In genomic region chr7:148962515-148962822, GRCh38 we compare ENCODE assay signal across 8 cellular contexts.
DNase-seq lines count a peak whose midpoint lies in the region; ATAC-seq, FAIRE-seq and TF ChIP-seq lines count a peak whose summit lies in the region.

No MANE protein-coding gene starts in this region.

- intact Hi-C loops in activated CD4-positive, alpha-beta memory T cell treated with anti-CD3 and anti-CD28 coated beads for 36 hours (cut with micrococcal nuclease), result loop anchor here (1.0 to 10.0 kb wide), 7 partner anchors 80 to 435 kb away; no protein-coding TSS in a partner anchor
- intact Hi-C loops in upper lobe of right lung (cut with DNase I), result loop anchor here (10.0 kb wide), 2 partner anchors 88 to 388 kb away; no protein-coding TSS in a partner anchor

- peaks cover 23% of the 10 kb centered on the region for H3K4me1 Mint-ChIP-seq in activated CD4-positive, alpha-beta memory T cell treated with anti-CD3 and anti-CD28 coated beads for 36 hours (ENCODE audit: low read depth)

- CTCF ChIA-PET in A549 (lab: Yijun Ruan, JAX), result interaction anchor here (0.8 to 5.7 kb wide), 18 partner anchors 10 to 461 kb away, joined by 3 to 43 read pairs (median 6); no protein-coding TSS in a partner anchor
- CTCF ChIA-PET in activated CD4-positive, alpha-beta memory T cell treated with anti-CD3 and anti-CD28 coated beads for 36 hours (lab: Charles Lee), result interaction anchor here (0.6 to 2.5 kb wide), 24 partner anchors 15 to 458 kb away, joined by 3 to 21 read pairs (median 4); no protein-coding TSS in a partner anchor

- DNase-seq in A549 (ENCODE audit: low read depth in 1 of 2, low spot score in 1 of 2) (no peak), upper lobe of right lung (no peak), urothelium cell line (ENCODE audit: low spot score) (no peak), GM10266 (ENCODE audit: extremely low spot score) (no peak), epidermal melanocyte (ENCODE audit: insufficient read length, low spot score) (no peak)
- DNase-seq in activated CD4-positive, alpha-beta memory T cell treated with anti-CD3 and anti-CD28 coated beads for 36 hours, result no peak

- H3K27me3 ChIP-seq in layer of hippocampus (ENCODE audit: control insufficient read depth, insufficient read depth, low read length) (no peaks in the 10 kb centered on the region), upper lobe of right lung (no peaks in the 10 kb centered on the region)

- peak overlapping the region; percentile 54 for H3K4me3 ChIP-seq in A549
- peak overlapping the region; percentile 65 for H3K4me3 ChIP-seq in upper lobe of right lung

- WGBS in A549 (ENCODE audit: missing lambda C conversion rate), result 13% methylated on average over 5 of the region's 5 CpGs

- no peaks in the 10 kb centered on the region for H3K27me3 Mint-ChIP-seq in activated CD4-positive, alpha-beta memory T cell treated with anti-CD3 and anti-CD28 coated beads for 36 hours

- H3K27ac ChIP-seq in A549 (peak overlapping the region in 1 of 2 experiments; percentile 79; a peak in 2 of 6 replicates), layer of hippocampus (ENCODE audit: low read depth, low read length) (peak overlapping the region; percentile 71), upper lobe of right lung (peak overlapping the region; percentile 83)

- H3K9me3 ChIP-seq in A549, result no peaks in the 10 kb centered on the region
- no peaks in the 10 kb centered on the region for H3K9me3 ChIP-seq in upper lobe of right lung

- no peaks in the 10 kb centered on the region for H3K36me3 Mint-ChIP-seq in activated CD4-positive, alpha-beta memory T cell treated with anti-CD3 and anti-CD28 coated beads for 36 hours

- no peak for TF ChIP-seq CTCF in A549 (IDR thresholded peaks at IDR 0.05)
- no peak for TF ChIP-seq CTCF in upper lobe of right lung (IDR thresholded peaks at IDR 0.05)
- no peak for TF ChIP-seq CTCF in GM10266 (IDR thresholded peaks at IDR 0.05; ENCODE audit: control insufficient read depth, insufficient read depth, low read depth, missing control alignments)

- peak overlapping the region; percentile 92 for H3K4me2 ChIP-seq in A549

- H3K4me3 Mint-ChIP-seq in activated CD4-positive, alpha-beta memory T cell treated with anti-CD3 and anti-CD28 coated beads for 36 hours, result peak overlapping the region; percentile 92

- H3K4me1 ChIP-seq in A549 (0 out of 3 replicates have a peak, but pooled peaks cover 9% of the 10 kb centered on the region), upper lobe of right lung (peaks cover 4% of the 10 kb centered on the region)

- peak overlapping the region; percentile 87 for H3K27ac Mint-ChIP-seq in activated CD4-positive, alpha-beta memory T cell treated with anti-CD3 and anti-CD28 coated beads for 36 hours

- no peaks in the 10 kb centered on the region for H3K9me3 Mint-ChIP-seq in activated CD4-positive, alpha-beta memory T cell treated with anti-CD3 and anti-CD28 coated beads for 36 hours

- FAIRE-seq in A549 (lab: Jason Lieb, UNC) (no peak), urothelium cell line (lab: Jason Lieb, UNC) (no peak)

- POLR2A ChIA-PET in A549 (lab: Yijun Ruan, JAX), result no interaction called here
- POLR2A ChIA-PET in activated CD4-positive, alpha-beta memory T cell treated with anti-CD3 and anti-CD28 coated beads for 36 hours (lab: Charles Lee), result no interaction called here

- no peaks in the 10 kb centered on the region for H3K36me3 ChIP-seq in upper lobe of right lung

- TF ChIP-seq RAD21 in A549 (conservative IDR thresholded peaks at IDR 0.05 in 1 of 2, IDR thresholded peaks at IDR 0.05 in 1 of 2), result no peak

- ATAC-seq in A549, result 0 out of 6 replicates have a peak, but pooled peaks of 1 of the 2 experiments have one; percentile 2
- ATAC-seq in GM21529 (IDR thresholded peaks at IDR 0.05; ENCODE audit: unreplicated experiment), result peak; percentile 5
- no peak for ATAC-seq in upper lobe of right lung

- TF ChIP-seq EP300 in A549 (IDR thresholded peaks at IDR 0.05), result no peak

- TF ChIP-seq POLR2A in A549 (IDR thresholded peaks at IDR 0.05; ENCODE audit: low read length), result no peak

TF ChIP-seq in A549, 52 proteins besides CTCF, POLR2A, EP300 and RAD21:
- TF ChIP-seq RFX5 (IDR thresholded peaks at IDR 0.05), result no peak
- TF ChIP-seq, protein P1, sequence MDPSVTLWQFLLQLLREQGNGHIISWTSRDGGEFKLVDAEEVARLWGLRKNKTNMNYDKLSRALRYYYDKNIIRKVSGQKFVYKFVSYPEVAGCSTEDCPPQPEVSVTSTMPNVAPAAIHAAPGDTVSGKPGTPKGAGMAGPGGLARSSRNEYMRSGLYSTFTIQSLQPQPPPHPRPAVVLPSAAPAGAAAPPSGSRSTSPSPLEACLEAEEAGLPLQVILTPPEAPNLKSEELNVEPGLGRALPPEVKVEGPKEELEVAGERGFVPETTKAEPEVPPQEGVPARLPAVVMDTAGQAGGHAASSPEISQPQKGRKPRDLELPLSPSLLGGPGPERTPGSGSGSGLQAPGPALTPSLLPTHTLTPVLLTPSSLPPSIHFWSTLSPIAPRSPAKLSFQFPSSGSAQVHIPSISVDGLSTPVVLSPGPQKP (IDR thresholded peaks at IDR 0.05; ENCODE audit: low read depth, low read length), result no peak
- no peak for TF ChIP-seq FOSL2 (IDR thresholded peaks at IDR 0.05)
- no peak for TF ChIP-seq FOSL2 (CRISPR knock-in tag; IDR thresholded peaks at IDR 0.05)
- TF ChIP-seq CEBPB (IDR thresholded peaks at IDR 0.05), result no peak
TF ChIP-seq in A549: peak in this region for 0.
